Comparison of ENCODE assay signal across 8 cellular contexts in the genomic region with DNA sequence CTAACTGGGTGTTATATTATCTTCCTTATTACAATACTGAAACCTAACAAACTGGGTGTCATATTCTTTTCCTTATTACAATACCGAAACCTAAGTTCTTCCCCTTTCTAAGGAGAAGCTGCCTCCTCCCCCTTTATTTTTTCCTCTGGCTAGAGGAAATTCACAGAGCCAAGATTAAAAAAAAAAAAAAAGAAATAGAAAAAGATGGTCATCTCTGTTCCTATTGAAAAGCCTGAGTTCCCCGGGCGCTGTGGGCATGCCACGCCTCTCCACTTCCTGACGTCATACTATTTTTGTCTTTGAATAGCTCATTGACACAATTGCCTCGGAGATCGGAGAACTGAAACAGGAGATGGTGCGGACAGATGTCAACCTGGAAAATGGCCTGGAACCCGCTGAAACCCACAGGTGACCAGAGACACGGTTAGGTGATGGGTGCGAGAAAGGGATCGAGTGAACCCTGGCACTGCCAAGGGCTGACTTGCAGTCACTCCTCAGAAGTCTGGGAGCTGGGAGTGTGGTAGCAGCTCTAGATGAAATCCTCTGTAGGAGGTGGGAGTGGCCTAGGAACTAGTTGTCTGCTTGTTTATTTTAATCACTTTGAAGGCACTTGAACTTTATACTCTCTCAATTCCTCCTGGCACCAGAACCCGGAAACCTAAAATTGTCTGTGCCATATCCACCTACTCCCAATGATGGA.
DNase-seq lines count a peak whose midpoint lies in the region; ATAC-seq and TF ChIP-seq lines count a peak whose summit lies in the region.

No MANE protein-coding gene starts in this region.

- no peak for TF ChIP-seq CTCF in chondrocyte (IDR thresholded peaks at IDR 0.05)

- no peak for ATAC-seq in GM19455 (IDR thresholded peaks at IDR 0.05; ENCODE audit: unreplicated experiment)

- peak overlapping the region in 4 of 5 donors; percentile 6 to 66 (median 38) for H3K9ac ChIP-seq in subcutaneous abdominal adipose tissue (ENCODE audit: low read length in 5 of 5)

- H3K36me3 ChIP-seq in subcutaneous abdominal adipose tissue (ENCODE audit: control insufficient read depth in 5 of 5, insufficient read depth in 5 of 5, low read length in 5 of 5): peaks cover 0 to 11% (median 11%) of the 10 kb centered on the region in 5 donors

- H3K4me3 Mint-ChIP-seq in immature natural killer cell: no peak overlapping the region
- H3K4me3 Mint-ChIP-seq in chondrocyte (ENCODE audit: unreplicated experiment): no peak overlapping the region

- H3K36me3 Mint-ChIP-seq in immature natural killer cell (no peaks in the 10 kb centered on the region), chondrocyte (ENCODE audit: low read depth) (peaks cover 9% of the 10 kb centered on the region)

- DNase-seq in NCI-H2081 (lab: John Stamatoyannopoulos, UW) (peak; percentile 13 to 29), NCI-H2081 treated with DMSO at 0.1 percent for 48 hours (lab: John Stamatoyannopoulos, UW) (no peak), SKM-1 (lab: John Stamatoyannopoulos, UW; ENCODE audit: unreplicated experiment) (peak; percentile 72), hippocampal formation (lab: John Stamatoyannopoulos, UW) (peak; percentile 58 to 60), immature natural killer cell (no peak), chondrocyte (ENCODE audit: low spot score) (no peak)

- peaks cover 33 to 85% (median 58%) of the 10 kb centered on the region in 5 donors for H3K4me1 ChIP-seq in subcutaneous abdominal adipose tissue (ENCODE audit: control insufficient read depth in 5 of 5, insufficient read depth in 5 of 5, low read length in 5 of 5)

- peak overlapping the region; percentile 73 for H3K27ac ChIP-seq in subcutaneous abdominal adipose tissue (ENCODE audit: low read depth, low read length)

- H3K27me3 Mint-ChIP-seq in immature natural killer cell (ENCODE audit: low read depth in 3 of 3): peaks cover 5 to 18% (median 14%) of the 10 kb centered on the region in 3 donors
- H3K27me3 Mint-ChIP-seq in chondrocyte (ENCODE audit: low read depth): no peaks in the 10 kb centered on the region

- no peaks in the 10 kb centered on the region for H3K9me3 ChIP-seq in subcutaneous abdominal adipose tissue (ENCODE audit: control insufficient read depth in 5 of 5, low read length in 5 of 5)

- H3K4me1 Mint-ChIP-seq in immature natural killer cell: peaks cover 24 to 41% of the 10 kb centered on the region in 2 donors
- H3K4me1 Mint-ChIP-seq in chondrocyte (ENCODE audit: low read depth): peaks cover 16% of the 10 kb centered on the region

- no peaks in the 10 kb centered on the region for H3K9me3 Mint-ChIP-seq in immature natural killer cell
- no peaks in the 10 kb centered on the region for H3K9me3 Mint-ChIP-seq in chondrocyte (ENCODE audit: low read depth)

- H3K4me3 ChIP-seq in subcutaneous abdominal adipose tissue (ENCODE audit: low read depth in 1 of 5, low read length in 5 of 5): peak overlapping the region; percentile 38 to 76 (median 65)

- no peaks in the 10 kb centered on the region for H3K27me3 ChIP-seq in subcutaneous abdominal adipose tissue (ENCODE audit: control insufficient read depth in 5 of 5, insufficient read depth in 4 of 5, low read length in 5 of 5)

- H3K27ac Mint-ChIP-seq in immature natural killer cell (peak overlapping the region in 1 of 6 donors; percentile 29), chondrocyte (ENCODE audit: unreplicated experiment) (no peak overlapping the region)

Comparison
In these comparisons a context has a peak if more than half of its experiments do, and no peak if none do; other contexts are left out.
1. DNase-seq: peak in NCI-H2081 (2 of 2), SKM-1 (single experiment) and hippocampal formation (2 of 2); none in NCI-H2081 treated with DMSO at 0.1 percent for 48 hours (single experiment), immature natural killer cell (0 of 3) and chondrocyte (single experiment).